In genomic region chr9:135299651-135300345, GRCh38 we compare ENCODE assay signal across 22 cellular contexts.
"Had no signal": no experiment of that assay in that cellular context is flagged by ENCODE, and none has a peak within 500 bp of the region (broad histone marks: within the 10 kb centered on the region; RNA-seq: fewer than 3 reads in every experiment).

No MANE protein-coding gene starts in this region.

- ATAC-seq: activated CD4-positive, alpha-beta T cell treated with anti-CD3 and anti-CD28 coated beads for 36 hours; activated T-cell treated with anti-CD3 and anti-CD28 coated beads, Interleukin-2, amount 50 U/mL, for 72 hours; effector memory CD8-positive, alpha-beta T cell; heart right ventricle; mucosa of descending colon; naive thymus-derived CD4-positive, alpha-beta T cell; WTC11 had no signal

- H3K36me3 Mint-ChIP-seq: activated CD4-positive, alpha-beta memory T cell treated with anti-CD3 and anti-CD28 coated beads for 36 hours; activated naive CD8-positive, alpha-beta T cell; immature natural killer cell; naive thymus-derived CD4-positive, alpha-beta T cell; neural progenitor cell; WTC11 had no signal

- H3K27ac ChIP-seq: esophagus squamous epithelium, heart right ventricle, neural progenitor cell, parathyroid adenoma, sigmoid colon, thyroid gland, uterus had no signal

- H3K4me2 ChIP-seq: neural progenitor cell had no signal

- H3K9ac ChIP-seq: neural progenitor cell, parathyroid adenoma had no signal

- FAIRE-seq: TTC549 had no signal

- DNase-seq: activated CD4-positive, alpha-beta memory T cell treated with anti-CD3 and anti-CD28 coated beads for 36 hours; activated CD4-positive, alpha-beta T cell treated with anti-CD3 and anti-CD28 coated beads for 36 hours; activated T-cell treated with anti-CD3 and anti-CD28 coated beads, Interleukin-2, amount 50 U/mL, for 72 hours; amniotic stem cell; dermis blood vessel endothelial cell; effector memory CD8-positive, alpha-beta T cell; esophagus squamous epithelium; heart right ventricle; immature natural killer cell; mucosa of descending colon; naive thymus-derived CD4-positive, alpha-beta T cell; sigmoid colon; stimulated activated naive CD4-positive, alpha-beta T cell treated with Interleukin-2 at 50 U/mL for 16 hours; thyroid gland; uterus had no signal

- H3K4me3 ChIP-seq: esophagus squamous epithelium, heart right ventricle, mucosa of descending colon, neural progenitor cell, sigmoid colon, thyroid gland, uterus had no signal

- H3K4me3 Mint-ChIP-seq: activated CD4-positive, alpha-beta memory T cell treated with anti-CD3 and anti-CD28 coated beads for 36 hours; activated CD4-positive, alpha-beta T cell treated with anti-CD3 and anti-CD28 coated beads for 36 hours; activated naive CD8-positive, alpha-beta T cell; activated T-cell treated with anti-CD3 and anti-CD28 coated beads, Interleukin-2, amount 50 U/mL, for 72 hours; effector memory CD8-positive, alpha-beta T cell; immature natural killer cell; memory B cell; naive thymus-derived CD4-positive, alpha-beta T cell; neural progenitor cell; T-helper 2 cell treated with Interferon-gamma antibody and Interleukin-4, amounts not matched to agents 5 μg/mL and 100 μg/mL, for 36 hours; WTC11 had no signal

- H3K4me1 Mint-ChIP-seq: activated CD4-positive, alpha-beta T cell treated with anti-CD3 and anti-CD28 coated beads for 36 hours; immature natural killer cell had no signal

- H3K79me2 ChIP-seq: parathyroid adenoma had no signal

- H3K9me3 ChIP-seq: esophagus squamous epithelium, heart right ventricle, mucosa of descending colon, sigmoid colon, thyroid gland, uterus had no signal

- H3K36me3 ChIP-seq: esophagus squamous epithelium, heart right ventricle, neural progenitor cell, sigmoid colon, thyroid gland, uterus had no signal

- H3K27ac Mint-ChIP-seq: activated CD4-positive, alpha-beta memory T cell treated with anti-CD3 and anti-CD28 coated beads for 36 hours; activated CD4-positive, alpha-beta T cell treated with anti-CD3 and anti-CD28 coated beads for 36 hours; activated naive CD8-positive, alpha-beta T cell; activated T-cell treated with anti-CD3 and anti-CD28 coated beads, Interleukin-2, amount 50 U/mL, for 72 hours; effector memory CD8-positive, alpha-beta T cell; immature natural killer cell; memory B cell; naive thymus-derived CD4-positive, alpha-beta T cell; T-helper 2 cell treated with Interferon-gamma antibody and Interleukin-4, amounts not matched to agents 5 μg/mL and 100 μg/mL, for 36 hours; WTC11 had no signal

- H3K27me3 ChIP-seq: neural progenitor cell, uterus had no signal

- H3K9me3 Mint-ChIP-seq: activated CD4-positive, alpha-beta memory T cell treated with anti-CD3 and anti-CD28 coated beads for 36 hours; immature natural killer cell; T-helper 2 cell treated with Interferon-gamma antibody and Interleukin-4, amounts not matched to agents 5 μg/mL and 100 μg/mL, for 36 hours had no signal

- H3K4me1 ChIP-seq: esophagus squamous epithelium, heart right ventricle, neural progenitor cell, parathyroid adenoma, sigmoid colon, uterus had no signal

- H2AFZ ChIP-seq: neural progenitor cell, parathyroid adenoma had no signal
